8 cellular contexts compared by ENCODE assay signal in the genomic region with DNA sequence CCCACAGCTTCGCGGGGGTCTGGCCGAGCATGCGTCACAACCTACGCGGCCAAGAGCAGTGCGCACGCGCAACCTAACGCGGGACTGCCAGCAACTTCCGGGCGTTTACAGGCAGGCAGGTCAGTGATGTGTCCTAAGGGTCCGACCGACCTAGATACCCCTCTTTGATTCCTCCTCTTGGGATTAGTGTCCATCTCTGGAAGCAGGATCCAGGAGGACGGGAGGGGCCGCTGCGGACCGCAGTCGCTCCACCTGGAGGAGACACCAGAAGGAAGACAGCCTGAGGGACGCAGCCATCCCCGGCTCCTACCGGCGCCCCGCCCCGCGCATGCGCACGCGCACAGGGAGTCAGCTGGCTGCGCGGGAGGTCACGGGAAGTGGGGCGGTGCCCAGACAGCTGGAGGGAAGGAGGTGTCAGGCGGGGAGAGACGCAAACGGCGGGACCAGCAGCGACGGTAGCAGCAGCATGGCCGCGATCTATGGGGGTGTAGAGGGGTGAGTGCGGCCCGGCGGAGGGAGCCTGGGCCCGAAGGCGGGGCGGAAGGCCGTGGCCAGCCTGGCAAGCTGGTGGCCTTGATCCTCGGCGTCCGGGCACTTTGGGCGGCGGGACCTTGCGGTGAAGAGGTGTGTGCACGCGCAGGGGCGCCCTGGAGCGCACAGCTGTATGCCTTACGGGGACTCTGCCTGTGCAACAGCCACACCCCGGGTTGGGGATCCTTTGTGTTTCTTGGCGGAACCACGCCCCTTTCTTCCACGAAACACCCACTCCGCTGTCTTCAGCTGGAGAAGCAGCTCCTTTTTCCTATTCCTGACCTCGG. TPM values are rescaled to one million over a fixed set of nuclear protein-coding genes. Genes with fewer than 3 reads are reported as not detected.
DNase-seq lines count a peak whose midpoint lies in the region; ATAC-seq lines count a peak whose summit lies in the region.

A gene (plus strand): TSS at position 431 of the 818 bp plus-strand sequence. CDS start 36 bp downstream, at position 467.

- DNase-seq in COLO668 (lab: John Stamatoyannopoulos, UW; ENCODE audit: unreplicated experiment): peak; percentile 96
- peak; percentile 97 for DNase-seq in HT-29 (ENCODE audit: low spot score)
- peak; percentile 94 for DNase-seq in NK-92 treated with Interleukin-12 subunit alpha and Interleukin-12 subunit beta, amount 100 ng/mL, for 24 hours (lab: John Stamatoyannopoulos, UW)
- DNase-seq in activated CD8-positive, alpha-beta memory T cell treated with anti-CD3 and anti-CD28 coated beads for 24 hours: peak; percentile 100
- peak; percentile 95 for DNase-seq in effector CD4-positive, alpha-beta T cell
- DNase-seq in lung microvascular endothelial cell (ENCODE audit: low read depth in 2 of 2): peak; percentile 95 to 97
- peak; percentile 96 to 97 (median 96) for DNase-seq in stimulated activated CD4-positive, alpha-beta T cell treated with anti-CD3 and anti-CD28 coated beads, TNF-alpha, amount 100 ng/mL, for 4 hours (ENCODE audit: low read depth in 3 of 3)

- ATAC-seq in GM21360 (IDR thresholded peaks at IDR 0.05; ENCODE audit: unreplicated experiment): peak; percentile 57

RNA-seq across cellular contexts. Expression of the gene that starts here (rescaled TPM):
- total RNA-seq in HT-29 (2014; rRNA removed; shearing (Covaris generic)): 17.8 and 29.7 TPM in 2 replicates
- 54.3 and 75.6 TPM in 2 replicates for total RNA-seq in lung microvascular endothelial cell

Comparison
In these comparisons a context has a peak if more than half of its experiments do, and no peak if none do; other contexts are left out.
1. Peak in every context shown above with its lines: DNase-seq and ATAC-seq.